ENCODE assay signal across 21 cellular contexts in genomic region chr13:77289844-77290243, GRCh38.
"Had no signal": no experiment of that assay in that cellular context is flagged by ENCODE, and none has a peak within 500 bp of the region (broad histone marks: within the 10 kb centered on the region; RNA-seq: fewer than 3 reads in every experiment).

No MANE protein-coding gene starts in this region.

- H3K36me3 ChIP-seq: breast epithelium had no signal

- DNase-seq: activated CD4-positive, alpha-beta memory T cell treated with anti-CD3 and anti-CD28 coated beads, Interleukin-2, amount 10 ng/mL, durations not matched to agents 7 days and 5 days; activated CD4-positive, alpha-beta T cell treated with anti-CD3 and anti-CD28 coated beads for 1 hour; activated CD4-positive, alpha-beta T cell treated with anti-CD3 and anti-CD28 coated beads, Interleukin-2, amount 10 ng/mL, durations not matched to agents 7 days and 5 days; activated effector memory CD4-positive, alpha-beta T cell treated with Interleukin-2 at 50 U/mL for 16 hours; activated naive CD4-positive, alpha-beta T cell; activated naive CD8-positive, alpha-beta T cell treated with anti-CD3 and anti-CD28 coated beads, Interleukin-2, amount 10 ng/mL, durations not matched to agents 7 days and 5 days; aorta; central memory CD4-positive, alpha-beta T cell; Karpas-422; NCI-H1105 treated with DMSO at 0.1 percent for 48 hours; NCI-H1436 treated with DMSO at 0.1 percent for 48 hours; NCI-H187; NCI-H2081; NCI-H510A treated with DMSO at 0.1 percent for 48 hours; PC-9; SHP77 treated with DMSO at 0.1 percent for 48 hours; T-helper 9 cell had no signal

- H3K27me3 ChIP-seq: breast epithelium had no signal

- H3K27me3 Mint-ChIP-seq: activated CD4-positive, alpha-beta memory T cell treated with anti-CD3 and anti-CD28 coated beads, Interleukin-2, amount 10 ng/mL, durations not matched to agents 7 days and 5 days; activated CD4-positive, alpha-beta T cell treated with anti-CD3 and anti-CD28 coated beads, Interleukin-2, amount 10 ng/mL, durations not matched to agents 7 days and 5 days; activated naive CD8-positive, alpha-beta T cell treated with anti-CD3 and anti-CD28 coated beads, Interleukin-2, amount 10 ng/mL, durations not matched to agents 7 days and 5 days had no signal

- H3K27ac Mint-ChIP-seq: activated CD4-positive, alpha-beta memory T cell treated with anti-CD3 and anti-CD28 coated beads, Interleukin-2, amount 10 ng/mL, durations not matched to agents 7 days and 5 days; activated CD4-positive, alpha-beta T cell treated with anti-CD3 and anti-CD28 coated beads, Interleukin-2, amount 10 ng/mL, durations not matched to agents 7 days and 5 days; T-helper 1 cell treated with Interleukin-12 subunit alpha and Interleukin-12 subunit beta and Interleukin-4 antibody, amounts not matched to agents 30 μg/mL and 1 μg/mL, for 36 hours had no signal

- H3K4me2 ChIP-seq: PC-9 had no signal

- H3K4me3 ChIP-seq: breast epithelium, K562, PC-9 had no signal

- H3K9me3 Mint-ChIP-seq: WTC11 had no signal

- H3K4me3 Mint-ChIP-seq: activated CD4-positive, alpha-beta memory T cell treated with anti-CD3 and anti-CD28 coated beads, Interleukin-2, amount 10 ng/mL, durations not matched to agents 7 days and 5 days; activated CD4-positive, alpha-beta T cell treated with anti-CD3 and anti-CD28 coated beads, Interleukin-2, amount 10 ng/mL, durations not matched to agents 7 days and 5 days; activated naive CD8-positive, alpha-beta T cell treated with anti-CD3 and anti-CD28 coated beads, Interleukin-2, amount 10 ng/mL, durations not matched to agents 7 days and 5 days; T-helper 1 cell treated with Interleukin-12 subunit alpha and Interleukin-12 subunit beta and Interleukin-4 antibody, amounts not matched to agents 30 μg/mL and 1 μg/mL, for 36 hours; WTC11 had no signal

- H2AFZ ChIP-seq: PC-9 had no signal

- ATAC-seq: K562, WTC11 had no signal

- H3K4me1 ChIP-seq: breast epithelium had no signal

- H3K27ac ChIP-seq: breast epithelium, PC-9 had no signal

- H3K9me3 ChIP-seq: breast epithelium had no signal
